Comparison of ENCODE assay signal across 8 cellular contexts in genomic region chr3:49358217-49358883, GRCh38. TPM values are rescaled to one million over a fixed set of nuclear protein-coding genes. Genes with fewer than 3 reads are reported as not detected.
DNase-seq lines count a peak whose midpoint lies in the region; ATAC-seq, FAIRE-seq and TF ChIP-seq lines count a peak whose summit lies in the region.

Gene GPX1 (minus strand): TSS chr3:49358353. CDS start chr3:49358278, 75 bp downstream.

- TF ChIP-seq CTCF in VCaP (conservative IDR thresholded peaks at IDR 0.05), result no peak
- no peak for TF ChIP-seq CTCF in mammary epithelial cell (conservative IDR thresholded peaks at IDR 0.05 in 1 of 2, IDR thresholded peaks at IDR 0.05 in 1 of 2; ENCODE audit: extremely low read depth in 1 of 2, insufficient read depth in 1 of 2, low read depth in 1 of 2, low read length in 2 of 2)

- WGBS in mammary epithelial cell (ENCODE audit: low coverage, missing lambda C conversion rate), result 4% methylated on average over 3 of the region's 46 CpGs

- in situ Hi-C loops in mammary epithelial cell (cut with MboI; ENCODE audit: low sequenced_read_pairs in 2 of 2), result no loop called here

- peaks cover 33% of the 10 kb centered on the region for H3K4me1 ChIP-seq in mammary epithelial cell (ENCODE audit: insufficient read depth, low read length)
- peaks cover 22 to 26% (median 24%) of the 10 kb centered on the region in 3 donors for H3K4me1 ChIP-seq in skeletal muscle tissue (ENCODE audit: control insufficient read depth in 3 of 3, insufficient read depth in 3 of 3, low read length in 3 of 3)

- H3K36me3 ChIP-seq in mammary epithelial cell (ENCODE audit: insufficient read depth, low read length) (peaks cover 27% of the 10 kb centered on the region), skeletal muscle tissue (ENCODE audit: control insufficient read depth in 3 of 3, insufficient read depth in 3 of 3, low read length in 3 of 3) (peaks cover 30 to 33% (median 32%) of the 10 kb centered on the region in 3 donors)

- dilution Hi-C loops in mammary epithelial cell (cut with HindIII; ENCODE audit: low sequenced_read_pairs), result no loop called here

- intact Hi-C loops in mammary epithelial cell (cut with micrococcal nuclease), result loop anchor here (1.0 to 2.0 kb wide), 4 partner anchors 18 to 188 kb away; partner anchors contain the start of genes KLHDC8B, TCTA and USP4

- peak; percentile 93 for FAIRE-seq in A204.1 (lab: Jason Lieb, UNC)

- peaks cover 49% of the 10 kb centered on the region for H3K79me2 ChIP-seq in mammary epithelial cell (ENCODE audit: insufficient read depth, low read length)

- ATAC-seq in GM18858 (IDR thresholded peaks at IDR 0.05; ENCODE audit: unreplicated experiment) (peak; percentile 69), HG03097 (IDR thresholded peaks at IDR 0.05; ENCODE audit: low FRiP score, unreplicated experiment) (peak; percentile 79)

- CTCF ChIA-PET in mammary epithelial cell (lab: Charles Lee; ENCODE audit: low non-redundant PET), result interaction anchor here (0.7 kb wide), 1 partner anchor 18 kb away, joined by 3 read pairs; no protein-coding TSS in a partner anchor

- H3K4me3 ChIP-seq in mammary epithelial cell (replicated peaks in 1 of 3; ENCODE audit: insufficient read depth in 1 of 3, low read depth in 2 of 3, low read length in 3 of 3), result peak within 1 kb of the TSS; percentile 51 to 77 (median 66)
- H3K4me3 ChIP-seq in iPS-18c (ENCODE audit: insufficient read depth, low read depth, low read length), result peak within 1 kb of the TSS; percentile 84
- peak within 1 kb of the TSS; percentile 76 to 87 (median 83) for H3K4me3 ChIP-seq in skeletal muscle tissue (ENCODE audit: low read length in 3 of 3)

- no TSS peak for BruUV-seq in mammary epithelial cell (replicated peaks; lab: Mats Ljungman, UMichigan)

- peak within 1 kb of the TSS; percentile 42 for H2AFZ ChIP-seq in mammary epithelial cell (ENCODE audit: low read depth, low read length)

- H3K27me3 ChIP-seq in mammary epithelial cell (ENCODE audit: insufficient read depth, low read length) (no peaks in the 10 kb centered on the region), skeletal muscle tissue (ENCODE audit: control insufficient read depth in 3 of 3, insufficient read depth in 3 of 3, low read length in 3 of 3) (no peaks in the 10 kb centered on the region)

- no peaks in the 10 kb centered on the region for H4K20me1 ChIP-seq in mammary epithelial cell (ENCODE audit: insufficient read depth, low read length)

- peak within 1 kb of the TSS; percentile 92 for H3K4me2 ChIP-seq in mammary epithelial cell (ENCODE audit: insufficient read depth, low read depth, low read length)

- peak; percentile 85 for DNase-seq in NCI-H2171 treated with DMSO at 0.1 percent for 48 hours (lab: John Stamatoyannopoulos, UW)
- DNase-seq in mammary epithelial cell, result peak; percentile 97

- H3K27ac ChIP-seq in VCaP (peak within 1 kb of the TSS; percentile 97), mammary epithelial cell (ENCODE audit: insufficient read depth, low read depth, low read length) (peak within 1 kb of the TSS; percentile 85), skeletal muscle tissue (ENCODE audit: low read depth, low read length) (peak within 1 kb of the TSS; percentile 72)

- H3K9ac ChIP-seq in mammary epithelial cell (ENCODE audit: insufficient read depth, low read length) (peak within 1 kb of the TSS; percentile 79), skeletal muscle tissue (ENCODE audit: low read depth in 1 of 3, low read length in 3 of 3) (peak within 1 kb of the TSS; percentile 68 to 79 (median 70))

- H3K9me3 ChIP-seq in mammary epithelial cell (replicated peaks; ENCODE audit: insufficient read depth, low read length), result no peaks in the 10 kb centered on the region
- no peaks in the 10 kb centered on the region for H3K9me3 ChIP-seq in iPS-18c (ENCODE audit: control insufficient read depth, insufficient read depth, low read length)
- H3K9me3 ChIP-seq in skeletal muscle tissue (ENCODE audit: control insufficient read depth in 3 of 3, low read length in 3 of 3), result no peaks in the 10 kb centered on the region

RNA-seq across cellular contexts. Expression of gene GPX1, which starts in this region (rescaled TPM):
- 100 to 1,000 TPM; 275 to 607 TPM for total RNA-seq in mammary epithelial cell
- 776 TPM for polyA plus RNA-seq in mammary epithelial cell
- 167 TPM for polyA minus RNA-seq in mammary epithelial cell
- 89.2 TPM for total RNA-seq in skeletal muscle tissue

Comparison
In these comparisons a context has a peak if more than half of its experiments do, and no peak if none do; other contexts are left out.
1. Peak in every context shown above with its lines: DNase-seq, ATAC-seq, H3K4me3 ChIP-seq and H3K27ac ChIP-seq.